ENCODE assay signal across 14 cellular contexts in the genomic region with DNA sequence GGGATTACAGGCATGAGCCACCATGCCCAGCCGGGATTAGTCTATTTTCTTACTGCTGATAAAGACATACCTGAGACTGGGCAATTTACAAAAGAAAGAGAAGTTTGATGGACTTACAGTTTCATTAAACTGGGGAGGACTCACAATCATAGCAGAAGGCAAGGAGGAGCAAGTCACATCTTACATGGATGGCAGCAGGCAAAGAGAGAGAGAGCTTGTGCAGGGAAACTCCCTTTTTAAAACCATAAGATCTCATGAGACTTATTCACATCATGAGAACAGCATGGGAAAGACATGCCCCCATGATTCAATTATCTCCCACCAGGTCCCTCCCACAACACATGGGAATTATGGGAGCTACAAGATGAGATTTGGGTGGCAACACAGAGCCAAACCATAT. TPM values are rescaled to one million over a fixed set of nuclear protein-coding genes. Genes with fewer than 3 reads are reported as not detected.
"Had no signal": no experiment of that assay in that cellular context is flagged by ENCODE, and none has a peak within 500 bp of the region (broad histone marks: within the 10 kb centered on the region; RNA-seq: fewer than 3 reads in every experiment).

No MANE protein-coding gene starts in this region.

RNA-seq across cellular contexts. Expression of a gene that starts 48.9 kb away (rescaled TPM):
- total RNA-seq: kidney epithelial cell; left cardiac atrium; left colon; left lobe of liver; left lung; left ventricle myocardium inferior; left ventricle myocardium superior; liver; lung microvascular endothelial cell; mammary epithelial cell; mucosa of descending colon; naive thymus-derived CD4-positive, alpha-beta T cell had no signal
- polyA plus RNA-seq: immature natural killer cell; keratinocyte; liver; mammary epithelial cell; naive thymus-derived CD4-positive, alpha-beta T cell had no signal
